Comparison of ENCODE assay signal across 21 cellular contexts in the genomic region with DNA sequence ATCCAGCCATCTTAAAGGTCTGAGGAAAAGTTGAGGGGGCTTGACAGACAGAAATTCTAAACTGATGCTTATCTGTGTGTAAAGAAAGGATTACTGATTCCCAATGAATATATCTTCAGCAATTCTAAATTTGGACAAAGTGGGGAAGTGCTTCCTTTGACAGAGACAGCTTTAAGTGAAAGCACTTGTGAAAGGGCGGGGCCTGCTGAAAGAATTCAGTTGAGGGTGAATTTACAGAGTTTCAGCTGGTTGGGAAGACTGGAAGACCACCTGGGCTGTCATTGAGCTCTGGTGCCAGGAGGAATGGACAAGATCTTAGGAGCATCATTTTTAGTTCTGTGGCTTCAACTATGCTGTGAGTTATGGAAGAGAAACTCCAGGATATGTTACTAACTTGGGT.
DNase-seq lines count a peak whose midpoint lies in the region; ATAC-seq lines count a peak whose summit lies in the region.
"Had no signal": no experiment of that assay in that cellular context is flagged by ENCODE, and none has a peak within 500 bp of the region (broad histone marks: within the 10 kb centered on the region; RNA-seq: fewer than 3 reads in every experiment).

No MANE protein-coding gene starts in this region.

- peak overlapping the region; percentile 48 for H3K4me3 ChIP-seq in CD4-positive, CD25-positive, alpha-beta regulatory T cell (ENCODE audit: low read depth, low read length)
- no peak overlapping the region for H3K4me3 ChIP-seq in naive thymus-derived CD4-positive, alpha-beta T cell (ENCODE audit: low read length)
- H3K4me3 ChIP-seq: esophagus squamous epithelium, lung, pancreas, right atrium auricular region, suprapubic skin had no signal

- POLR2A ChIA-PET in activated CD4-positive, alpha-beta T cell treated with anti-CD3 and anti-CD28 coated beads for 36 hours (lab: Charles Lee) = no interaction called here
- POLR2A ChIA-PET in naive thymus-derived CD4-positive, alpha-beta T cell (lab: Charles Lee) = interaction anchor here (0.9 to 3.2 kb wide), 6 partner anchors 12 to 454 kb away, joined by 3 to 11 read pairs (median 4); no protein-coding TSS in a partner anchor

- CTCF ChIA-PET in activated CD4-positive, alpha-beta T cell treated with anti-CD3 and anti-CD28 coated beads for 36 hours (lab: Charles Lee) = interaction anchor here (0.7 to 1.4 kb wide), 3 partner anchors 10 to 14 kb away, joined by 3 to 5 read pairs (median 4); no protein-coding TSS in a partner anchor
- CTCF ChIA-PET in naive thymus-derived CD4-positive, alpha-beta T cell (lab: Charles Lee) = interaction anchor here (1.0 to 2.5 kb wide), 5 partner anchors 11 to 88 kb away, joined by 5 to 15 read pairs (median 7); no protein-coding TSS in a partner anchor

- peak overlapping the region; percentile 89 for H3K27ac Mint-ChIP-seq in activated CD4-positive, alpha-beta T cell treated with anti-CD3 and anti-CD28 coated beads for 36 hours
- H3K27ac Mint-ChIP-seq in CD4-positive, CD25-positive, alpha-beta regulatory T cell = peak overlapping the region in 2 of 3 donors; percentile 63 to 69
- H3K27ac Mint-ChIP-seq in T-helper 17 cell = no peak overlapping the region
- H3K27ac Mint-ChIP-seq in naive thymus-derived CD4-positive, alpha-beta T cell = peak overlapping the region in 8 of 9 donors; percentile 57 to 88 (median 78)

- H3K36me3 Mint-ChIP-seq in activated CD4-positive, alpha-beta T cell treated with anti-CD3 and anti-CD28 coated beads for 36 hours (ENCODE audit: low read depth) = no peaks in the 10 kb centered on the region
- H3K36me3 Mint-ChIP-seq in CD4-positive, CD25-positive, alpha-beta regulatory T cell = no peaks in the 10 kb centered on the region
- no peaks in the 10 kb centered on the region for H3K36me3 Mint-ChIP-seq in T-helper 17 cell (ENCODE audit: low read depth)
- H3K36me3 Mint-ChIP-seq in naive thymus-derived CD4-positive, alpha-beta T cell = no peaks in the 10 kb centered on the region

- no peaks in the 10 kb centered on the region for H3K27me3 ChIP-seq in CD4-positive, CD25-positive, alpha-beta regulatory T cell (ENCODE audit: control insufficient read depth, insufficient read depth, low read length)
- H3K27me3 ChIP-seq in naive thymus-derived CD4-positive, alpha-beta T cell (ENCODE audit: control insufficient read depth in 2 of 2, insufficient read depth in 2 of 2, low read length in 2 of 2) = no peaks in the 10 kb centered on the region
- H3K27me3 ChIP-seq: esophagus squamous epithelium, right atrium auricular region, suprapubic skin had no signal

- no peaks in the 10 kb centered on the region for H3K9me3 Mint-ChIP-seq in activated CD4-positive, alpha-beta T cell treated with anti-CD3 and anti-CD28 coated beads for 36 hours (ENCODE audit: low read depth)
- no peaks in the 10 kb centered on the region for H3K9me3 Mint-ChIP-seq in CD4-positive, CD25-positive, alpha-beta regulatory T cell
- no peaks in the 10 kb centered on the region for H3K9me3 Mint-ChIP-seq in naive thymus-derived CD4-positive, alpha-beta T cell

- intact Hi-C loops in activated CD4-positive, alpha-beta T cell treated with anti-CD3 and anti-CD28 coated beads for 36 hours (cut with DNase I, micrococcal nuclease) = no loop called here
- intact Hi-C loops in naive thymus-derived CD4-positive, alpha-beta T cell (cut with micrococcal nuclease) = loop anchor here (1.0 to 10.0 kb wide), 3 partner anchors 10 to 171 kb away; no protein-coding TSS in a partner anchor

- H3K4me3 Mint-ChIP-seq in activated CD4-positive, alpha-beta T cell treated with anti-CD3 and anti-CD28 coated beads for 36 hours = peak overlapping the region; percentile 69
- peak overlapping the region; percentile 52 to 82 (median 78) for H3K4me3 Mint-ChIP-seq in CD4-positive, CD25-positive, alpha-beta regulatory T cell
- H3K4me3 Mint-ChIP-seq in T-helper 17 cell = peak overlapping the region; percentile 49
- peak overlapping the region; percentile 71 to 90 (median 78) for H3K4me3 Mint-ChIP-seq in naive thymus-derived CD4-positive, alpha-beta T cell

- DNase-seq in activated CD4-positive, alpha-beta T cell treated with anti-CD3 and anti-CD28 coated beads for 36 hours = no peak
- no peak for DNase-seq in activated CD4-positive, alpha-beta T cell treated with anti-CD3 and anti-CD28 coated beads, Interleukin-2, amount 50 U/mL, for 48 hours
- no peak for DNase-seq in CD4-positive, CD25-positive, alpha-beta regulatory T cell
- DNase-seq in T-helper 17 cell (no peak), anterior cingulate cortex (lab: John Stamatoyannopoulos, UW) (no peak), retina (no peak), DMS79 (lab: John Stamatoyannopoulos, UW) (no peak)
- DNase-seq in naive thymus-derived CD4-positive, alpha-beta T cell = no peak
- DNase-seq: cerebellar nuclear complex; DMS 273 treated with DMSO at 0.1 percent for 48 hours; esophagus squamous epithelium; foreskin melanocyte; Kasumi-1; NCI-H146; NCI-H2107; NCI-H748 treated with DMSO at 0.1 percent for 48 hours; pancreas; stimulated activated CD4-positive, alpha-beta T cell treated with anti-CD3 and anti-CD28 coated beads, Interleukin-2, amount 100 ng/mL, for 48 hours had no signal

- no peak for ATAC-seq in activated CD4-positive, alpha-beta T cell treated with anti-CD3 and anti-CD28 coated beads for 36 hours
- no peak for ATAC-seq in CD4-positive, CD25-positive, alpha-beta regulatory T cell (ENCODE audit: low read depth in 2 of 2)
- no peak for ATAC-seq in T-helper 17 cell
- no peak for ATAC-seq in naive thymus-derived CD4-positive, alpha-beta T cell
- ATAC-seq: pancreas had no signal

- peaks cover 22% of the 10 kb centered on the region for H3K4me1 Mint-ChIP-seq in activated CD4-positive, alpha-beta T cell treated with anti-CD3 and anti-CD28 coated beads for 36 hours
- H3K4me1 Mint-ChIP-seq in CD4-positive, CD25-positive, alpha-beta regulatory T cell = peaks cover 4 to 17% (median 11%) of the 10 kb centered on the region in 4 donors
- H3K4me1 Mint-ChIP-seq in T-helper 17 cell = peaks cover 4% of the 10 kb centered on the region
- peaks cover 2 to 32% (median 28%) of the 10 kb centered on the region in 7 donors for H3K4me1 Mint-ChIP-seq in naive thymus-derived CD4-positive, alpha-beta T cell

- H3K36me3 ChIP-seq in CD4-positive, CD25-positive, alpha-beta regulatory T cell (ENCODE audit: control insufficient read depth, insufficient read depth, low read length) = no peaks in the 10 kb centered on the region
- H3K36me3 ChIP-seq in naive thymus-derived CD4-positive, alpha-beta T cell (ENCODE audit: control insufficient read depth in 2 of 3, insufficient read depth in 3 of 3, low read length in 3 of 3) = no peaks in the 10 kb centered on the region
- H3K36me3 ChIP-seq: esophagus squamous epithelium, pancreas, right atrium auricular region, suprapubic skin had no signal

- H3K4me1 ChIP-seq in CD4-positive, CD25-positive, alpha-beta regulatory T cell (ENCODE audit: control insufficient read depth, insufficient read depth, low read length, poor library complexity, severe bottlenecking) = no peaks in the 10 kb centered on the region
- H3K4me1 ChIP-seq in naive thymus-derived CD4-positive, alpha-beta T cell (ENCODE audit: control insufficient read depth in 2 of 2, insufficient read depth in 2 of 2, low read length in 2 of 2) = peaks cover 0 to 4% of the 10 kb centered on the region in 2 donors
- H3K4me1 ChIP-seq: pancreas, right atrium auricular region had no signal

- H3K9me3 ChIP-seq in CD4-positive, CD25-positive, alpha-beta regulatory T cell (ENCODE audit: control insufficient read depth in 2 of 2, low read length in 2 of 2) = no peaks in the 10 kb centered on the region
- H3K9me3 ChIP-seq in T-helper 17 cell (ENCODE audit: control insufficient read depth, low read length, poor library complexity, severe bottlenecking) = no peaks in the 10 kb centered on the region
- no peaks in the 10 kb centered on the region for H3K9me3 ChIP-seq in naive thymus-derived CD4-positive, alpha-beta T cell (ENCODE audit: control insufficient read depth in 2 of 3, low read length in 3 of 3)
- H3K9me3 ChIP-seq: esophagus squamous epithelium, pancreas, right atrium auricular region, suprapubic skin had no signal

- H3K27ac ChIP-seq in CD4-positive, CD25-positive, alpha-beta regulatory T cell (ENCODE audit: insufficient read depth, low read length, poor library complexity, severe bottlenecking) = no peak overlapping the region
- peak overlapping the region; percentile 29 for H3K27ac ChIP-seq in naive thymus-derived CD4-positive, alpha-beta T cell (ENCODE audit: low read depth, low read length)
- H3K27ac ChIP-seq: esophagus squamous epithelium, pancreas, right atrium auricular region, suprapubic skin had no signal

- no peaks in the 10 kb centered on the region for H3K27me3 Mint-ChIP-seq in activated CD4-positive, alpha-beta T cell treated with anti-CD3 and anti-CD28 coated beads for 36 hours
- peaks cover 5% of the 10 kb centered on the region for H3K27me3 Mint-ChIP-seq in CD4-positive, CD25-positive, alpha-beta regulatory T cell
- no peaks in the 10 kb centered on the region for H3K27me3 Mint-ChIP-seq in T-helper 17 cell
- H3K27me3 Mint-ChIP-seq in naive thymus-derived CD4-positive, alpha-beta T cell = no peaks in the 10 kb centered on the region

Comparison
In these comparisons a context has a peak if more than half of its experiments do, and no peak if none do; other contexts are left out.
1. intact Hi-C loops: an anchor here in naive thymus-derived CD4-positive, alpha-beta T cell (1.0 to 10.0 kb wide); none called in activated CD4-positive, alpha-beta T cell treated with anti-CD3 and anti-CD28 coated beads for 36 hours.